18 cellular contexts compared by ENCODE assay signal in the genomic region with DNA sequence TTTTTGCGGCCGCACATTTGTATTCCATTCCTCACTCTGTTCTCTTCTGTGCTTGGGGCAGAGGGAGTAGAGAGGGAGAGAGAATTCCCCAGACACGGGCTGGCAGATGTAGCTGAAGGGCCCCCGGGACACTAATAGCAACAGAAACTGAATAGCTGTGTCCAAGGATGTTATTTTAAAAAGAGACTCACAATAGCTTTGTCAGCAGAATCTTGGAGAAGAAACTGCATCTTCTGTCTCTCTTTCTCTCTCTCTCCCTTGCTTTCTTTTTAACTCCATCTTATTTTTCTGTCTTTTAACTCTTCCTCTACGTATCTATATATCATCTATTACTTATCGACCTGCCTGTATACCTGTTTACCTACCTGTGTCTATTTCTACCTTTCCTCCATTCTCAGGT.
"Had no signal": no experiment of that assay in that cellular context is flagged by ENCODE, and none has a peak within 500 bp of the region (broad histone marks: within the 10 kb centered on the region; RNA-seq: fewer than 3 reads in every experiment).

No MANE protein-coding gene starts in this region.

- H3K27me3 Mint-ChIP-seq: activated B cell treated with CpG ODN at 0.5 μM for 24 hours had no signal

- ATAC-seq: activated CD4-positive, alpha-beta T cell treated with anti-CD3 and anti-CD28 coated beads for 36 hours; activated naive CD8-positive, alpha-beta T cell treated with anti-CD3 and anti-CD28 coated beads, Interleukin-2, amount 50 U/mL, for 24 hours; left lobe of liver; lower lobe of right lung; naive thymus-derived CD4-positive, alpha-beta T cell; psoas muscle; T-helper 17 cell had no signal

- H3K4me3 ChIP-seq: lower lobe of right lung, neural progenitor cell, psoas muscle, right atrium auricular region, upper lobe of left lung had no signal

- H3K4me3 Mint-ChIP-seq: activated B cell treated with CpG ODN at 0.5 μM for 24 hours; activated CD4-positive, alpha-beta memory T cell treated with anti-CD3 and anti-CD28 coated beads for 36 hours; activated CD4-positive, alpha-beta T cell treated with anti-CD3 and anti-CD28 coated beads for 36 hours; activated naive CD8-positive, alpha-beta T cell treated with anti-CD3 and anti-CD28 coated beads, Interleukin-2, amount 50 U/mL, for 24 hours; naive thymus-derived CD4-positive, alpha-beta T cell; neural progenitor cell; T-helper 17 cell had no signal

- H3K4me1 ChIP-seq: lower lobe of right lung, psoas muscle, right atrium auricular region, upper lobe of left lung had no signal

- FAIRE-seq: endometrium, kidney had no signal

- H3K27ac ChIP-seq: lower lobe of right lung, neural progenitor cell, psoas muscle, right atrium auricular region, upper lobe of left lung had no signal

- H3K9me3 ChIP-seq: lower lobe of right lung, psoas muscle, right atrium auricular region, upper lobe of left lung had no signal

- H3K4me1 Mint-ChIP-seq: activated B cell treated with CpG ODN at 0.5 μM for 24 hours; activated CD4-positive, alpha-beta T cell treated with anti-CD3 and anti-CD28 coated beads for 36 hours; activated naive CD8-positive, alpha-beta T cell treated with anti-CD3 and anti-CD28 coated beads, Interleukin-2, amount 50 U/mL, for 24 hours; naive thymus-derived CD4-positive, alpha-beta T cell; T-helper 17 cell had no signal

- H3K27me3 ChIP-seq: right atrium auricular region, upper lobe of left lung had no signal

- H3K27ac Mint-ChIP-seq: activated B cell treated with CpG ODN at 0.5 μM for 24 hours; activated CD4-positive, alpha-beta memory T cell treated with anti-CD3 and anti-CD28 coated beads for 36 hours; activated CD4-positive, alpha-beta T cell treated with anti-CD3 and anti-CD28 coated beads for 36 hours; activated naive CD8-positive, alpha-beta T cell treated with anti-CD3 and anti-CD28 coated beads, Interleukin-2, amount 50 U/mL, for 24 hours; naive thymus-derived CD4-positive, alpha-beta T cell; neural progenitor cell; T-helper 17 cell had no signal

- H3K36me3 Mint-ChIP-seq: activated CD4-positive, alpha-beta memory T cell treated with anti-CD3 and anti-CD28 coated beads for 36 hours; naive thymus-derived CD4-positive, alpha-beta T cell had no signal

- H3K9me3 Mint-ChIP-seq: activated B cell treated with CpG ODN at 0.5 μM for 24 hours; activated naive CD8-positive, alpha-beta T cell treated with anti-CD3 and anti-CD28 coated beads, Interleukin-2, amount 50 U/mL, for 24 hours had no signal

- H3K36me3 ChIP-seq: lower lobe of right lung, neural progenitor cell, right atrium auricular region, upper lobe of left lung had no signal

- DNase-seq: activated B cell treated with CpG ODN at 0.5 μM for 24 hours; activated CD4-positive, alpha-beta memory T cell treated with anti-CD3 and anti-CD28 coated beads for 36 hours; activated CD4-positive, alpha-beta T cell treated with anti-CD3 and anti-CD28 coated beads for 36 hours; activated effector memory CD4-positive, alpha-beta T cell treated with anti-CD3 and anti-CD28 coated beads, Interleukin-2, amount 50 U/mL, for 16 hours; activated naive CD4-positive, alpha-beta T cell treated with anti-CD3 and anti-CD28 coated beads, Interleukin-2, amount 50 U/mL, for 16 hours; activated naive CD8-positive, alpha-beta T cell treated with anti-CD3 and anti-CD28 coated beads, Interleukin-2, amount 50 U/mL, for 24 hours; kidney; lower lobe of right lung; naive thymus-derived CD4-positive, alpha-beta T cell; psoas muscle; stimulated activated CD4-positive, alpha-beta T cell treated with anti-CD3 and anti-CD28 coated beads, Interleukin-4, amount 100 ng/mL, for 24 hours; stimulated activated naive CD4-positive, alpha-beta T cell treated with Interleukin-2 at 50 U/mL for 16 hours; T-helper 17 cell; upper lobe of left lung had no signal
